ENCODE assay signal across 1 cellular context in the genomic region with DNA sequence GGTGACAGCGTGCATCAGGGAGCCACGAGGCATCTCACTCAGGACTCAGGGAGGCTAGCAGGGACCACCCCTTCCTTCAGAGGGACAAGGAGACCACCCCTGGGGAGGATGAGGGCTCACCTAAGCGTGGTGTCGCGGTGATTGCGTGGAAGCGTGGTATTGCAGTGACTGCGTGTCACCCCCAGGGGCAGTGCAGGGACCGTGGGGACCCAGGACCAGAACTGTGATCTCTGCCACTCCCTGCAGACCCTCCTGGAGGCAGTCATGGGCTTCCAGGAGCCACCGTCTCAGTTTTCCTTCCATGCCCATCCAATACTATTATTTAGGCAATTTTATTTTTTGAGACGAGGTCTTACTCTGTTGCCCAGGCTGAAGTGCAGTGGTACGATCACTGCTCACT.
TF ChIP-seq lines count a peak whose summit lies in the region.

No MANE protein-coding gene starts in this region.

TF ChIP-seq in IMR-90, 13 proteins besides CTCF, POLR2A, EP300 and RAD21:
- TF ChIP-seq CHD1 (IDR thresholded peaks at IDR 0.05; ENCODE audit: low read depth, low read length) = no peak
- TF ChIP-seq, protein P1, sequence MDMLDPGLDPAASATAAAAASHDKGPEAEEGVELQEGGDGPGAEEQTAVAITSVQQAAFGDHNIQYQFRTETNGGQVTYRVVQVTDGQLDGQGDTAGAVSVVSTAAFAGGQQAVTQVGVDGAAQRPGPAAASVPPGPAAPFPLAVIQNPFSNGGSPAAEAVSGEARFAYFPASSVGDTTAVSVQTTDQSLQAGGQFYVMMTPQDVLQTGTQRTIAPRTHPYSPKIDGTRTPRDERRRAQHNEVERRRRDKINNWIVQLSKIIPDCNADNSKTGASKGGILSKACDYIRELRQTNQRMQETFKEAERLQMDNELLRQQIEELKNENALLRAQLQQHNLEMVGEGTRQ (IDR thresholded peaks at IDR 0.05; ENCODE audit: low read depth, low read length) = no peak
